In the genomic region with DNA sequence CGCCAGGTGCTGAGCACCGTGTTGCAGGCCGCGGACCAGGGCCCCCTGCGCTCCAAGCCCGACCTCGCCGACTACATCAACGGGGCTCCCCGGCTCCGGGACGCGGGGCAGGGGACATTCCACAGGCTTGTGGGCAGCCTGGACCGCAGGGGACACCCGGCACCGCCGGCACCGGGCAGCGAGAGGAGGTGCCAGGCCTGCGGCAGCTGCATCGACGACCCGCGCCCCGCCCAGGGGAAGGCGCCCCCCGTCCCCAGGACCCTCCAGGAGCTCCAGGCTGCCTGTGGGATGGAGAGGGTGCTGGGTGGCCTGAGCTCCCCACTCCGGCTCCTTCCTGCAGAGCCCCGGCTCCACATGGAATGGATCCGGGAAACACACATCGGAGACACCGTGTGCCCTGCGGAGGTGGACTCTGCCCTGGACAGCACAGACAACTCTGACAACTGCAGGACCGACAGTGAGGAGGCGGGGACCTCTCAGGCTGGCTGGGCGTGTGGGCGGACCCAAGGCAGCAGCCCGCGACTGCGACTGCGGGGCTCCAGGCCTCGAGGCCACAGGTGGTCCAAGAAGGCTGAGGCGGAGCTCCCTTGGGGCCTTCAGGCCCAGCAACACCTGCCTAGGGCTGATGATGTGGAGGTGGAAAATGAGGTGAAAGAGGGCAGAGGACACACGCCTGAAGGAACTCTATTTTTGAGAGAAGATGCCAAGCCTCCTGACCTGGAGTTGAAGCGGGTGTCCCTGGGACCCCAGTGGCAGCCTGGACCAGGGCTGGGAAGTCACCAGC, we compare ENCODE assay signal across 1 cellular context.
TF ChIP-seq lines count a peak whose summit lies in the region.

No MANE protein-coding gene starts in this region.

TF ChIP-seq in GM23338, 12 proteins besides CTCF, POLR2A, EP300 and RAD21 (continued from another document):
- TF ChIP-seq ZNF462 (CRISPR knock-in tag; IDR thresholded peaks at IDR 0.05) = no peak
- no peak for TF ChIP-seq ZNF331 (CRISPR knock-in tag; IDR thresholded peaks at IDR 0.05; ENCODE audit: low read depth)
- TF ChIP-seq, protein P1, sequence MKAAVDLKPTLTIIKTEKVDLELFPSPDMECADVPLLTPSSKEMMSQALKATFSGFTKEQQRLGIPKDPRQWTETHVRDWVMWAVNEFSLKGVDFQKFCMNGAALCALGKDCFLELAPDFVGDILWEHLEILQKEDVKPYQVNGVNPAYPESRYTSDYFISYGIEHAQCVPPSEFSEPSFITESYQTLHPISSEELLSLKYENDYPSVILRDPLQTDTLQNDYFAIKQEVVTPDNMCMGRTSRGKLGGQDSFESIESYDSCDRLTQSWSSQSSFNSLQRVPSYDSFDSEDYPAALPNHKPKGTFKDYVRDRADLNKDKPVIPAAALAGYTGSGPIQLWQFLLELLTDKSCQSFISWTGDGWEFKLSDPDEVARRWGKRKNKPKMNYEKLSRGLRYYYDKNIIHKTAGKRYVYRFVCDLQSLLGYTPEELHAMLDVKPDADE (IDR thresholded peaks at IDR 0.05) = no peak
- no peak for TF ChIP-seq POLR2AphosphoS5 (IDR thresholded peaks at IDR 0.05; ENCODE audit: low read depth)
- TF ChIP-seq CREB1 (CRISPR knock-in tag; IDR thresholded peaks at IDR 0.05; ENCODE audit: low read depth) = no peak
- no peak for TF ChIP-seq NANOG (IDR thresholded peaks at IDR 0.05; ENCODE audit: borderline replicate concordance)
- TF ChIP-seq EZH2 (IDR thresholded peaks at IDR 0.05; ENCODE audit: low read depth, unreplicated experiment) = no peak
